9 cellular contexts compared by ENCODE assay signal in the genomic region with DNA sequence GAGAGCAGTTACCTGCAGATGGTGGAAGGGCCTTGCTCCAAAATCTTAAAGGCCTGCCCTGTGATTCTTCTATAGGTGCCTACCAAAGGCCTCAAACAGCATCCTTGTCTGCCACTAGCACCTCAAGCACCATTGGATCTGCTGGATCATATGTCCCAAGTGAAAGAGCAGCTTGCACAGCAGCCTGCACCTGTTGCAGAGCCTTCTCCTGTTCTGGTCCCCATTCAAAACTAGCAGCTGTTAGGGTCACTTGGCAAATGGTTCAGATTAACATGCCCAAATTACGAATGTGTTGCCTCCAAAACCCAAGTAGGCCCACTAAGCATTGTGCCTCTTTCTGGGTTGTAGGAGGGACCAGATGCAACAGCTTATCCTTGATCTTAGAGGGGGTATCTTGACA.
"Had no signal": no experiment of that assay in that cellular context is flagged by ENCODE, and none has a peak within 500 bp of the region (broad histone marks: within the 10 kb centered on the region; RNA-seq: fewer than 3 reads in every experiment).

No MANE protein-coding gene starts in this region.

- H3K27ac Mint-ChIP-seq: IgD-negative memory B cell had no signal

- FAIRE-seq: HepG2, HTR-8/SVneo, K562 had no signal

- DNase-seq: IMR-90, KBM-7, KG1 had no signal

- H3K9ac ChIP-seq: KMS-11 had no signal

- ATAC-seq: HepG2, K562 had no signal

- H3K4me2 ChIP-seq: KMS-11 had no signal

- H3K27ac ChIP-seq: HL-60, KMS-11 had no signal

- H3K4me3 ChIP-seq: K562 had no signal
